In genomic region chr15:56243117-56243773, GRCh38 we compare ENCODE assay signal across 8 cellular contexts. TPM values are rescaled to one million over a fixed set of nuclear protein-coding genes. Genes with fewer than 3 reads are reported as not detected.
DNase-seq lines count a peak whose midpoint lies in the region; ATAC-seq and TF ChIP-seq lines count a peak whose summit lies in the region.

No MANE protein-coding gene starts in this region.

- H3K36me3 ChIP-seq in KMS-11 (ENCODE audit: insufficient read depth): no peaks in the 10 kb centered on the region
- no peaks in the 10 kb centered on the region for H3K36me3 ChIP-seq in breast epithelium
- H3K36me3 ChIP-seq in skeletal muscle tissue (ENCODE audit: control insufficient read depth in 3 of 3, insufficient read depth in 3 of 3, low read length in 3 of 3): no peaks in the 10 kb centered on the region

- TF ChIP-seq CTCF in AG04450 (IDR thresholded peaks at IDR 0.05; ENCODE audit: low read depth, low read length): no peak
- no peak for TF ChIP-seq CTCF in KMS-11 (conservative IDR thresholded peaks at IDR 0.05; ENCODE audit: low read depth, low read length)
- no peak for TF ChIP-seq CTCF in breast epithelium (IDR thresholded peaks at IDR 0.05)

- intact Hi-C loops in breast epithelium (cut with DNase I; ENCODE audit: low total_unique reads): no loop called here

- no peaks in the 10 kb centered on the region for H4K20me1 ChIP-seq in KMS-11 (ENCODE audit: insufficient read depth)

- H3K9me3 ChIP-seq in AG04450 (ENCODE audit: control insufficient read depth, insufficient read depth, low read length) (no peaks in the 10 kb centered on the region), breast epithelium (no peaks in the 10 kb centered on the region), skeletal muscle tissue (ENCODE audit: control insufficient read depth in 3 of 3, low read length in 3 of 3) (no peaks in the 10 kb centered on the region)

- H3K9ac ChIP-seq in KMS-11: peak overlapping the region; percentile 83
- H3K9ac ChIP-seq in skeletal muscle tissue (ENCODE audit: low read depth in 1 of 3, low read length in 3 of 3): peak overlapping the region; percentile 57 to 82 (median 59)

- peaks cover 45% of the 10 kb centered on the region for H3K79me2 ChIP-seq in KMS-11 (ENCODE audit: insufficient read depth, low read depth)

- DNase-seq in AG04450 (ENCODE audit: low read depth, low spot score) (no peak), T-helper 1 cell (peak; percentile 12 to 47 (median 16)), breast epithelium (ENCODE audit: low spot score in 2 of 2) (peak in 1 of 2 donors; percentile 20), iPS-NIHi7 (ENCODE audit: extremely low spot score) (peak; percentile 60), NCI-H2107 treated with DMSO at 0.1 percent for 48 hours (lab: John Stamatoyannopoulos, UW; ENCODE audit: unreplicated experiment) (no peak)

- no peak for TF ChIP-seq POLR2A in breast epithelium (IDR thresholded peaks at IDR 0.05)

- POLR2A ChIA-PET in AG04450 (lab: Yijun Ruan, JAX): interaction anchor here (0.6 kb wide), 1 partner anchor 24 kb away, joined by 3 read pairs; no protein-coding TSS in a partner anchor

- CTCF ChIA-PET in AG04450 (lab: Charles Lee): no interaction called here

- peak overlapping the region; percentile 75 for H3K4me2 ChIP-seq in KMS-11

- ATAC-seq in GM19351 (IDR thresholded peaks at IDR 0.05; ENCODE audit: unreplicated experiment): peak; percentile 3

- peaks cover 40% of the 10 kb centered on the region for H3K4me1 ChIP-seq in KMS-11 (ENCODE audit: low read depth, poor library complexity, severe bottlenecking)
- H3K4me1 ChIP-seq in breast epithelium: no peaks in the 10 kb centered on the region
- H3K4me1 ChIP-seq in skeletal muscle tissue (ENCODE audit: control insufficient read depth in 3 of 3, insufficient read depth in 3 of 3, low read length in 3 of 3): peaks cover 12 to 20% (median 19%) of the 10 kb centered on the region in 3 donors

- H3K27me3 ChIP-seq in AG04450 (ENCODE audit: control insufficient read depth, insufficient read depth, low read length) (no peaks in the 10 kb centered on the region), KMS-11 (ENCODE audit: insufficient read depth, low read depth) (no peaks in the 10 kb centered on the region), breast epithelium (no peaks in the 10 kb centered on the region), skeletal muscle tissue (ENCODE audit: control insufficient read depth in 3 of 3, insufficient read depth in 3 of 3, low read length in 3 of 3) (no peaks in the 10 kb centered on the region)

- peak overlapping the region; percentile 33 for H3K27ac ChIP-seq in AG04450 (ENCODE audit: low read depth, low read length)
- H3K27ac ChIP-seq in KMS-11: peak overlapping the region; percentile 65
- peak overlapping the region; percentile 94 to 96 for H3K27ac ChIP-seq in breast epithelium
- H3K27ac ChIP-seq in skeletal muscle tissue (ENCODE audit: low read depth, low read length): peak overlapping the region; percentile 78

- peak overlapping the region; percentile 65 for H2AFZ ChIP-seq in KMS-11 (ENCODE audit: low read depth)

- peak overlapping the region; percentile 75 for H3K4me3 ChIP-seq in AG04450 (ENCODE audit: low read depth, low read length)
- no peak overlapping the region for H3K4me3 ChIP-seq in KMS-11 (IDR thresholded peaks at IDR 0.05; ENCODE audit: insufficient read depth, low read depth, low read length)
- peak overlapping the region; percentile 93 to 97 (median 94) for H3K4me3 ChIP-seq in breast epithelium
- H3K4me3 ChIP-seq in skeletal muscle tissue (ENCODE audit: low read length in 3 of 3): peak overlapping the region; percentile 63 to 81 (median 76)

RNA-seq across cellular contexts. Expression of gene RFX7, which starts 0.4 kb away (rescaled TPM):
- 9.1 and 10.5 TPM in 2 replicates for polyA plus RNA-seq in AG04450 (2011; rRNA removed)
- polyA minus RNA-seq in AG04450 (2011; rRNA and poly(A)+ RNA removed): 32.9 and 37.7 TPM in 2 replicates
- total RNA-seq in breast epithelium: 10 to 100 TPM in 2 of 3 donors, 1 to 10 TPM in 1; 8.3 to 14.8 (median 10.8) TPM
- total RNA-seq in skeletal muscle tissue: 7.3 TPM

Comparison
In these comparisons a context has a peak if more than half of its experiments do, and no peak if none do; other contexts are left out.
1. DNase-seq: peak in T-helper 1 cell (5 of 5) and iPS-NIHi7 (single experiment); none in AG04450 (single experiment) and NCI-H2107 treated with DMSO at 0.1 percent for 48 hours (single experiment).
2. H3K27ac ChIP-seq: peak in every context shown above with its lines; median percentile 95 in breast epithelium; 78 in skeletal muscle tissue; 65 in KMS-11; 33 in AG04450.